In the genomic region with DNA sequence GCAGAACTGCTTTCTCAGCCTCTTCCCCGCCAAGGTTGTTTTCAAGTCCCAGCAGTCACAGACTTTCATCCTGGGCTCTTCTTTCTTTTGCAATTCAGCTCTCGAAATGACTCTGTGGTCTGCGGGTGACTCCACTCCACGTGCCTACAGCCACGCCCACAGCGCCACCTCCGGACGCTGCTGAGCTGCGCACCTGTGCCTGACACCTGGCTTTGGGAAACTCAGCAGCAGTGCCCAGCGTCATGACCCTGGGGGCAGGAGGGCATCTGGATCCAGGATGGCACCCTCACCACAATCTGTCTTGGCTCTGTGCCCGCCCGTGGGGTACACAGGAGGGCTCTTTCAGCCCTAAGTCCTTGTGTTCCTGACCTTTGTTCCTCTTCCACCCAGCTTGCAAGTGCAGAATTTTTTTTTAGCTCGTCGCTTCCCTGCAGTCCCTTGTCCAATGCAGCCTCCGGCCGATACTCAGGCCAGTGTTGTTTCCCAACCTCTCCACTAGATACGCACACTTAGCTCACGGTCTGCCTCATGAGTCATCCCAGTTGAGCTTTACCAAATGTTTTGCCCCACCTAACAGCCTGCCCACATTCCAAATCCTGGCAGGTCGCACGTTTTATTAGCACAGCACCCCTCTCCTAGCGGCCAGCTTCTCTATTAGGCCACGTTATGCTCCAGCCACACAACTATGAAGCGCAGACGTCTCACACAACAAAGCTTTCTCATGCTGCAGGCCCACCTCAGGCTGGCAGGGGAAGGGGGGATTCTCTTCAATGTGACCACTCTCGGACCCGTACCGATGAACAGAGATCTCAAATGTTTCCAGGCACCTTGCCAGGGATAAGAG, we compare ENCODE assay signal across 1 cellular context.
TF ChIP-seq lines count a peak whose summit lies in the region.

No MANE protein-coding gene starts in this region.

TF ChIP-seq in HepG2, 621 proteins besides CTCF, POLR2A, EP300 and RAD21 (continued from another document and continues in another):
- TF ChIP-seq, protein P1, sequence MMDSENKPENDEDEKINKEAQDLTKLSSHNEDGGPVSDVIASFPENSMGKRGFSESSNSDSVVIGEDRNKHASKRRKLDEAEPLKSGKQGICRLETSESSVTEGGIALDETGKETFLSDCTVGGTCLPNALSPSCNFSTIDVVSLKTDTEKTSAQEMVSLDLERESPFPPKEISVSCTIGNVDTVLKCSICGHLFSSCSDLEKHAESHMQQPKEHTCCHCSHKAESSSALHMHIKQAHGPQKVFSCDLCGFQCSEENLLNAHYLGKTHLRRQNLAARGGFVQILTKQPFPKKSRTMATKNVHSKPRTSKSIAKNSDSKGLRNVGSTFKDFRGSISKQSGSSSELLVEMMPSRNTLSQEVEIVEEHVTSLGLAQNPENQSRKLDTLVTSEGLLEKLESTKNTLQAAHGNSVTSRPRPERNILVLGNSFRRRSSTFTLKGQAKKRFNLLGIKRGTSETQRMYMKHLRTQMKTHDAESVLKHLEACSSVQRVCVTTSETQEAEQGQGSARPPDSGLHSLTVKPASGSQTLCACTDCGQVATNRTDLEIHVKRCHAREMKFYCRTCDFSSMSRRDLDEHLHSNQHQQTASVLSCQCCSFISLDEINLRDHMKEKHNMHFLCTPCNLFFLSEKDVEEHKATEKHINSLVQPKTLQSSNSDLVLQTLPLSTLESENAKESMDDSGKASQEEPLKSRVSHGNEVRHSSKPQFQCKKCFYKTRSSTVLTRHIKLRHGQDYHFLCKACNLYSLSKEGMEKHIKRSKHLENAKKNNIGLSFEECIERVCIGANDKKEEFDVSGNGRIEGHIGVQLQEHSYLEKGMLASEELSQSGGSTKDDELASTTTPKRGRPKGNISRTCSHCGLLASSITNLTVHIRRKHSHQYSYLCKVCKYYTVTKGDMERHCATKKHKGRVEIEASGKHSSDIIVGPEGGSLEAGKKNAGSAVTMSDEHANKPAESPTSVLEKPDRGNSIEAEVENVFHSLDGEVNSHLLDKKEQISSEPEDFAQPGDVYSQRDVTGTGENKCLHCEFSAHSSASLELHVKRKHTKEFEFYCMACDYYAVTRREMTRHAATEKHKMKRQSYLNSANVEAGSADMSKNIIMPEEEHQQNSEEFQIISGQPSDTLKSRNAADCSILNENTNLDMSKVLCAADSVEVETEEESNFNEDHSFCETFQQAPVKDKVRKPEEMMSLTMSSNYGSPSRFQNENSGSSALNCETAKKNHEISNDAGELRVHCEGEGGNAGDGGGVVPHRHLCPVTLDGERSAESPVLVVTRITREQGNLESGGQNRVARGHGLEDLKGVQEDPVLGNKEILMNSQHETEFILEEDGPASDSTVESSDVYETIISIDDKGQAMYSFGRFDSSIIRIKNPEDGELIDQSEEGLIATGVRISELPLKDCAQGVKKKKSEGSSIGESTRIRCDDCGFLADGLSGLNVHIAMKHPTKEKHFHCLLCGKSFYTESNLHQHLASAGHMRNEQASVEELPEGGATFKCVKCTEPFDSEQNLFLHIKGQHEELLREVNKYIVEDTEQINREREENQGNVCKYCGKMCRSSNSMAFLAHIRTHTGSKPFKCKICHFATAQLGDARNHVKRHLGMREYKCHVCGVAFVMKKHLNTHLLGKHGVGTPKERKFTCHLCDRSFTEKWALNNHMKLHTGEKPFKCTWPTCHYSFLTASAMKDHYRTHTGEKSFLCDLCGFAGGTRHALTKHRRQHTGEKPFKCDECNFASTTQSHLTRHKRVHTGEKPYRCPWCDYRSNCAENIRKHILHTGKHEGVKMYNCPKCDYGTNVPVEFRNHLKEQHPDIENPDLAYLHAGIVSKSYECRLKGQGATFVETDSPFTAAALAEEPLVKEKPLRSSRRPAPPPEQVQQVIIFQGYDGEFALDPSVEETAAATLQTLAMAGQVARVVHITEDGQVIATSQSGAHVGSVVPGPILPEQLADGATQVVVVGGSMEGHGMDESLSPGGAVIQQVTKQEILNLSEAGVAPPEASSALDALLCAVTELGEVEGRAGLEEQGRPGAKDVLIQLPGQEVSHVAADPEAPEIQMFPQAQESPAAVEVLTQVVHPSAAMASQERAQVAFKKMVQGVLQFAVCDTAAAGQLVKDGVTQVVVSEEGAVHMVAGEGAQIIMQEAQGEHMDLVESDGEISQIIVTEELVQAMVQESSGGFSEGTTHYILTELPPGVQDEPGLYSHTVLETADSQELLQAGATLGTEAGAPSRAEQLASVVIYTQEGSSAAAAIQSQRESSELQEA (CRISPR knock-in tag; IDR thresholded peaks at IDR 0.05; ENCODE audit: not compliant biosample characterization) = no peak
- peak; percentile 64 for TF ChIP-seq KAT8 (CRISPR knock-in tag; IDR thresholded peaks at IDR 0.05)
- 0 out of 2 replicates have a peak, but pooled peaks have one; percentile 33 for TF ChIP-seq ZNF235 (CRISPR knock-in tag; IDR thresholded peaks at IDR 0.05; ENCODE audit: borderline replicate concordance)
- TF ChIP-seq ZNF230 (CRISPR knock-in tag; IDR thresholded peaks at IDR 0.05) = peak; percentile 79
- TF ChIP-seq, protein P2, sequence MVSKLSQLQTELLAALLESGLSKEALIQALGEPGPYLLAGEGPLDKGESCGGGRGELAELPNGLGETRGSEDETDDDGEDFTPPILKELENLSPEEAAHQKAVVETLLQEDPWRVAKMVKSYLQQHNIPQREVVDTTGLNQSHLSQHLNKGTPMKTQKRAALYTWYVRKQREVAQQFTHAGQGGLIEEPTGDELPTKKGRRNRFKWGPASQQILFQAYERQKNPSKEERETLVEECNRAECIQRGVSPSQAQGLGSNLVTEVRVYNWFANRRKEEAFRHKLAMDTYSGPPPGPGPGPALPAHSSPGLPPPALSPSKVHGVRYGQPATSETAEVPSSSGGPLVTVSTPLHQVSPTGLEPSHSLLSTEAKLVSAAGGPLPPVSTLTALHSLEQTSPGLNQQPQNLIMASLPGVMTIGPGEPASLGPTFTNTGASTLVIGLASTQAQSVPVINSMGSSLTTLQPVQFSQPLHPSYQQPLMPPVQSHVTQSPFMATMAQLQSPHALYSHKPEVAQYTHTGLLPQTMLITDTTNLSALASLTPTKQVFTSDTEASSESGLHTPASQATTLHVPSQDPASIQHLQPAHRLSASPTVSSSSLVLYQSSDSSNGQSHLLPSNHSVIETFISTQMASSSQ (IDR thresholded peaks at IDR 0.05; ENCODE audit: low read depth) = no peak
- TF ChIP-seq, protein P2 (CRISPR knock-in tag; IDR thresholded peaks at IDR 0.05; ENCODE audit: borderline replicate concordance) = no peak; the same call in 1 of the 2 replicates
- no peak for TF ChIP-seq GABPA (IDR thresholded peaks at IDR 0.05; ENCODE audit: low read depth, low read length)
- no peak for TF ChIP-seq GABPA (CRISPR knock-in tag; IDR thresholded peaks at IDR 0.05; ENCODE audit: low read depth)
- TF ChIP-seq ZSCAN25 (CRISPR knock-in tag; IDR thresholded peaks at IDR 0.05) = peak; percentile 51; the same call in 1 of the 2 replicates
- TF ChIP-seq RELA (CRISPR knock-in tag; IDR thresholded peaks at IDR 0.05) = no peak
- no peak for TF ChIP-seq TOE1 (CRISPR knock-in tag; IDR thresholded peaks at IDR 0.05)
- no peak for TF ChIP-seq ZNF124 (CRISPR knock-in tag; IDR thresholded peaks at IDR 0.05)
- TF ChIP-seq, protein P3, sequence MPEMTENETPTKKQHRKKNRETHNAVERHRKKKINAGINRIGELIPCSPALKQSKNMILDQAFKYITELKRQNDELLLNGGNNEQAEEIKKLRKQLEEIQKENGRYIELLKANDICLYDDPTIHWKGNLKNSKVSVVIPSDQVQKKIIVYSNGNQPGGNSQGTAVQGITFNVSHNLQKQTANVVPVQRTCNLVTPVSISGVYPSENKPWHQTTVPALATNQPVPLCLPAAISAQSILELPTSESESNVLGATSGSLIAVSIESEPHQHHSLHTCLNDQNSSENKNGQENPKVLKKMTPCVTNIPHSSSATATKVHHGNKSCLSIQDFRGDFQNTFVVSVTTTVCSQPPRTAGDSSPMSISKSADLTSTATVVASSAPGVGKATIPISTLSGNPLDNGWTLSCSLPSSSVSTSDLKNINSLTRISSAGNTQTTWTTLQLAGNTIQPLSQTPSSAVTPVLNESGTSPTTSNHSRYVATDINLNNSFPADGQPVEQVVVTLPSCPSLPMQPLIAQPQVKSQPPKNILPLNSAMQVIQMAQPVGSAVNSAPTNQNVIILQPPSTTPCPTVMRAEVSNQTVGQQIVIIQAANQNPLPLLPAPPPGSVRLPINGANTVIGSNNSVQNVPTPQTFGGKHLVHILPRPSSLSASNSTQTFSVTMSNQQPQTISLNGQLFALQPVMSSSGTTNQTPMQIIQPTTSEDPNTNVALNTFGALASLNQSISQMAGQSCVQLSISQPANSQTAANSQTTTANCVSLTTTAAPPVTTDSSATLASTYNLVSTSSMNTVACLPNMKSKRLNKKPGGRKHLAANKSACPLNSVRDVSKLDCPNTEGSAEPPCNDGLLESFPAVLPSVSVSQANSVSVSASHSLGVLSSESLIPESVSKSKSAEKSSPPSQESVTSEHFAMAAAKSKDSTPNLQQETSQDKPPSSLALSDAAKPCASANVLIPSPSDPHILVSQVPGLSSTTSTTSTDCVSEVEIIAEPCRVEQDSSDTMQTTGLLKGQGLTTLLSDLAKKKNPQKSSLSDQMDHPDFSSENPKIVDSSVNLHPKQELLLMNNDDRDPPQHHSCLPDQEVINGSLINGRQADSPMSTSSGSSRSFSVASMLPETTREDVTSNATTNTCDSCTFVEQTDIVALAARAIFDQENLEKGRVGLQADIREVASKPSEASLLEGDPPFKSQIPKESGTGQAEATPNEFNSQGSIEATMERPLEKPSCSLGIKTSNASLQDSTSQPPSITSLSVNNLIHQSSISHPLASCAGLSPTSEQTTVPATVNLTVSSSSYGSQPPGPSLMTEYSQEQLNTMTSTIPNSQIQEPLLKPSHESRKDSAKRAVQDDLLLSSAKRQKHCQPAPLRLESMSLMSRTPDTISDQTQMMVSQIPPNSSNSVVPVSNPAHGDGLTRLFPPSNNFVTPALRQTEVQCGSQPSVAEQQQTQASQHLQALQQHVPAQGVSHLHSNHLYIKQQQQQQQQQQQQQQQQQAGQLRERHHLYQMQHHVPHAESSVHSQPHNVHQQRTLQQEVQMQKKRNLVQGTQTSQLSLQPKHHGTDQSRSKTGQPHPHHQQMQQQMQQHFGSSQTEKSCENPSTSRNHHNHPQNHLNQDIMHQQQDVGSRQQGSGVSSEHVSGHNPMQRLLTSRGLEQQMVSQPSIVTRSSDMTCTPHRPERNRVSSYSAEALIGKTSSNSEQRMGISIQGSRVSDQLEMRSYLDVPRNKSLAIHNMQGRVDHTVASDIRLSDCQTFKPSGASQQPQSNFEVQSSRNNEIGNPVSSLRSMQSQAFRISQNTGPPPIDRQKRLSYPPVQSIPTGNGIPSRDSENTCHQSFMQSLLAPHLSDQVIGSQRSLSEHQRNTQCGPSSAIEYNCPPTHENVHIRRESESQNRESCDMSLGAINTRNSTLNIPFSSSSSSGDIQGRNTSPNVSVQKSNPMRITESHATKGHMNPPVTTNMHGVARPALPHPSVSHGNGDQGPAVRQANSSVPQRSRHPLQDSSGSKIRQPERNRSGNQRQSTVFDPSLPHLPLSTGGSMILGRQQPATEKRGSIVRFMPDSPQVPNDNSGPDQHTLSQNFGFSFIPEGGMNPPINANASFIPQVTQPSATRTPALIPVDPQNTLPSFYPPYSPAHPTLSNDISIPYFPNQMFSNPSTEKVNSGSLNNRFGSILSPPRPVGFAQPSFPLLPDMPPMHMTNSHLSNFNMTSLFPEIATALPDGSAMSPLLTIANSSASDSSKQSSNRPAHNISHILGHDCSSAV (CRISPR knock-in tag; IDR thresholded peaks at IDR 0.05; ENCODE audit: borderline replicate concordance) = no peak
- peak; percentile 85 for TF ChIP-seq ZNF788 (CRISPR knock-in tag; IDR thresholded peaks at IDR 0.05; ENCODE audit: borderline replicate concordance)
- TF ChIP-seq, protein P4, sequence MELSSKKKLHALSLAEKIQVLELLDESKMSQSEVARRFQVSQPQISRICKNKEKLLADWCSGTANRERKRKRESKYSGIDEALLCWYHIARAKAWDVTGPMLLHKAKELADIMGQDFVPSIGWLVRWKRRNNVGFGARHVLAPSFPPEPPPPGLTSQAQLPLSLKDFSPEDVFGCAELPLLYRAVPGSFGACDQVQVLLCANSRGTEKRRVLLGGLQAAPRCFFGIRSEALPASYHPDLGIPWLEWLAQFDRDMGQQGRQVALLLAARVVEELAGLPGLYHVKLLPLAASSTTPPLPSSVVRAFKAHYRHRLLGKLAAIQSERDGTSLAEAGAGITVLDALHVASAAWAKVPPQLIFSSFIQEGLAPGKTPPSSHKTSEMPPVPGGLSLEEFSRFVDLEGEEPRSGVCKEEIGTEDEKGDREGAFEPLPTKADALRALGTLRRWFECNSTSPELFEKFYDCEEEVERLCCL (CRISPR knock-in tag; IDR thresholded peaks at IDR 0.05; ENCODE audit: borderline replicate concordance) = 0 out of 2 replicates have a peak, but pooled peaks have one; percentile 86
- TF ChIP-seq, protein P5, sequence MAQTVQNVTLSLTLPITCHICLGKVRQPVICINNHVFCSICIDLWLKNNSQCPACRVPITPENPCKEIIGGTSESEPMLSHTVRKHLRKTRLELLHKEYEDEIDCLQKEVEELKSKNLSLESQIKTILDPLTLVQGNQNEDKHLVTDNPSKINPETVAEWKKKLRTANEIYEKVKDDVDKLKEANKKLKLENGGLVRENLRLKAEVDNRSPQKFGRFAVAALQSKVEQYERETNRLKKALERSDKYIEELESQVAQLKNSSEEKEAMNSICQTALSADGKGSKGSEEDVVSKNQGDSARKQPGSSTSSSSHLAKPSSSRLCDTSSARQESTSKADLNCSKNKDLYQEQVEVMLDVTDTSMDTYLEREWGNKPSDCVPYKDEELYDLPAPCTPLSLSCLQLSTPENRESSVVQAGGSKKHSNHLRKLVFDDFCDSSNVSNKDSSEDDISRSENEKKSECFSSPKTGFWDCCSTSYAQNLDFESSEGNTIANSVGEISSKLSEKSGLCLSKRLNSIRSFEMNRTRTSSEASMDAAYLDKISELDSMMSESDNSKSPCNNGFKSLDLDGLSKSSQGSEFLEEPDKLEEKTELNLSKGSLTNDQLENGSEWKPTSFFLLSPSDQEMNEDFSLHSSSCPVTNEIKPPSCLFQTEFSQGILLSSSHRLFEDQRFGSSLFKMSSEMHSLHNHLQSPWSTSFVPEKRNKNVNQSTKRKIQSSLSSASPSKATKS (CRISPR knock-in tag; IDR thresholded peaks at IDR 0.05) = no peak
- peak; percentile 28; the same call in 1 of the 2 replicates for TF ChIP-seq ZNF556 (CRISPR knock-in tag; IDR thresholded peaks at IDR 0.05; ENCODE audit: borderline replicate concordance)
- TF ChIP-seq, protein P6, sequence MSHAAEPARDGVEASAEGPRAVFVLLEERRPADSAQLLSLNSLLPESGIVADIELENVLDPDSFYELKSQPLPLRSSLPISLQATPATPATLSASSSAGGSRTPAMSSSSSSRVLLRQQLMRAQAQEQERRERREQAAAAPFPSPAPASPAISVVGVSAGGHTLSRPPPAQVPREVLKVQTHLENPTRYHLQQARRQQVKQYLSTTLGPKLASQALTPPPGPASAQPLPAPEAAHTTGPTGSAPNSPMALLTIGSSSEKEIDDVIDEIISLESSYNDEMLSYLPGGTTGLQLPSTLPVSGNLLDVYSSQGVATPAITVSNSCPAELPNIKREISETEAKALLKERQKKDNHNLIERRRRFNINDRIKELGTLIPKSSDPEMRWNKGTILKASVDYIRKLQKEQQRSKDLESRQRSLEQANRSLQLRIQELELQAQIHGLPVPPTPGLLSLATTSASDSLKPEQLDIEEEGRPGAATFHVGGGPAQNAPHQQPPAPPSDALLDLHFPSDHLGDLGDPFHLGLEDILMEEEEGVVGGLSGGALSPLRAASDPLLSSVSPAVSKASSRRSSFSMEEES (CRISPR knock-in tag; IDR thresholded peaks at IDR 0.05) = peak; percentile 72
- TF ChIP-seq ZNF207 (IDR thresholded peaks at IDR 0.05; ENCODE audit: borderline replicate concordance) = no peak
